Comparison of ENCODE assay signal across 27 cellular contexts in genomic region chr18:63002803-63003445, GRCh38.
"Had no signal": no experiment of that assay in that cellular context is flagged by ENCODE, and none has a peak within 500 bp of the region (broad histone marks: within the 10 kb centered on the region; RNA-seq: fewer than 3 reads in every experiment).

No MANE protein-coding gene starts in this region.

- H3K27ac ChIP-seq: breast epithelium had no signal

- H3K4me3 Mint-ChIP-seq: activated CD8-positive, alpha-beta T cell treated with anti-CD3 and anti-CD28 coated beads, Interleukin-2, amount 10 ng/mL, durations not matched to agents 7 days and 5 days; activated naive CD4-positive, alpha-beta T cell treated with anti-CD3 and anti-CD28 coated beads, Interleukin-2, amount 50 U/mL, for 24 hours; activated T-cell treated with anti-CD3 and anti-CD28 coated beads, Interleukin-2, amount 50 U/mL, for 24 hours; activated T-helper 1 cell treated with anti-CD3 and anti-CD28 coated beads, Interleukin-12 subunit alpha, Interleukin-12 subunit beta, Interleukin-2, Interleukin-4 antibody, amounts not matched to agents 30 ng/mL and 10 ng/mL and 1 ng/mL, durations not matched to agents 14 hours and 24 hours and 36 hours; T-helper 17 cell; WTC11 had no signal

- H3K36me3 ChIP-seq: breast epithelium had no signal

- H3K4me1 ChIP-seq: breast epithelium had no signal

- H3K36me3 Mint-ChIP-seq: activated naive CD4-positive, alpha-beta T cell treated with anti-CD3 and anti-CD28 coated beads, Interleukin-2, amount 50 U/mL, for 24 hours; WTC11 had no signal

- H3K27ac Mint-ChIP-seq: activated CD8-positive, alpha-beta T cell treated with anti-CD3 and anti-CD28 coated beads, Interleukin-2, amount 10 ng/mL, durations not matched to agents 7 days and 5 days; activated naive CD4-positive, alpha-beta T cell treated with anti-CD3 and anti-CD28 coated beads, Interleukin-2, amount 50 U/mL, for 24 hours; activated T-cell treated with anti-CD3 and anti-CD28 coated beads, Interleukin-2, amount 50 U/mL, for 24 hours; activated T-helper 1 cell treated with anti-CD3 and anti-CD28 coated beads, Interleukin-12 subunit alpha, Interleukin-12 subunit beta, Interleukin-2, Interleukin-4 antibody, amounts not matched to agents 30 ng/mL and 10 ng/mL and 1 ng/mL, durations not matched to agents 14 hours and 24 hours and 36 hours; T-helper 17 cell; WTC11 had no signal

- H3K9me3 ChIP-seq: breast epithelium had no signal

- H3K27me3 ChIP-seq: breast epithelium had no signal

- H3K27me3 Mint-ChIP-seq: activated T-cell treated with anti-CD3 and anti-CD28 coated beads, Interleukin-2, amount 50 U/mL, for 24 hours had no signal

- DNase-seq: activated CD4-positive, alpha-beta T cell treated with anti-CD3 and anti-CD28 coated beads for 48 hours; activated CD4-positive, alpha-beta T cell treated with anti-CD3 and anti-CD28 coated beads, Interleukin-2, amount 50 U/mL, for 4 hours; activated CD4-positive, CD25-positive, alpha-beta regulatory T cell treated with anti-CD3 and anti-CD28 coated beads, Interleukin-2, amount 50 U/mL, for 72 hours; activated CD8-positive, alpha-beta T cell treated with anti-CD3 and anti-CD28 coated beads, Interleukin-2, amount 10 ng/mL, durations not matched to agents 7 days and 5 days; activated effector memory CD4-positive, alpha-beta T cell treated with Interleukin-2 at 50 U/mL for 16 hours; activated naive CD4-positive, alpha-beta T cell; activated T-cell treated with anti-CD3 and anti-CD28 coated beads, Interleukin-2, amount 50 U/mL, for 24 hours; aorta; caudate nucleus; Karpas-422; MM.1S; NCI-H1105 treated with DMSO at 0.1 percent for 48 hours; NCI-H1436 treated with DMSO at 0.1 percent for 48 hours; NCI-H187 treated with DMSO at 0.1 percent for 48 hours; NCI-H2081 treated with DMSO at 0.1 percent for 48 hours; NCI-H2227 treated with DMSO at 0.1 percent for 48 hours; NCI-H446 treated with DMSO at 0.1 percent for 48 hours; NCI-H526; NCI-H774; NK-92 treated with Interleukin-12 subunit alpha and Interleukin-12 subunit beta, amount 100 ng/mL, for 24 hours; SIG-M5; T-helper 17 cell; T-helper 9 cell had no signal

- H3K4me1 Mint-ChIP-seq: activated naive CD4-positive, alpha-beta T cell treated with anti-CD3 and anti-CD28 coated beads, Interleukin-2, amount 50 U/mL, for 24 hours had no signal

- H3K9me3 Mint-ChIP-seq: activated naive CD4-positive, alpha-beta T cell treated with anti-CD3 and anti-CD28 coated beads, Interleukin-2, amount 50 U/mL, for 24 hours; activated T-cell treated with anti-CD3 and anti-CD28 coated beads, Interleukin-2, amount 50 U/mL, for 24 hours; activated T-helper 1 cell treated with anti-CD3 and anti-CD28 coated beads, Interleukin-12 subunit alpha, Interleukin-12 subunit beta, Interleukin-2, Interleukin-4 antibody, amounts not matched to agents 30 ng/mL and 10 ng/mL and 1 ng/mL, durations not matched to agents 14 hours and 24 hours and 36 hours; WTC11 had no signal

- H3K4me3 ChIP-seq: breast epithelium had no signal

- ATAC-seq: activated CD8-positive, alpha-beta T cell treated with anti-CD3 and anti-CD28 coated beads, Interleukin-2, amount 10 ng/mL, durations not matched to agents 7 days and 5 days; T-helper 17 cell; WTC11 had no signal
